24 cellular contexts compared by ENCODE assay signal in the genomic region with DNA sequence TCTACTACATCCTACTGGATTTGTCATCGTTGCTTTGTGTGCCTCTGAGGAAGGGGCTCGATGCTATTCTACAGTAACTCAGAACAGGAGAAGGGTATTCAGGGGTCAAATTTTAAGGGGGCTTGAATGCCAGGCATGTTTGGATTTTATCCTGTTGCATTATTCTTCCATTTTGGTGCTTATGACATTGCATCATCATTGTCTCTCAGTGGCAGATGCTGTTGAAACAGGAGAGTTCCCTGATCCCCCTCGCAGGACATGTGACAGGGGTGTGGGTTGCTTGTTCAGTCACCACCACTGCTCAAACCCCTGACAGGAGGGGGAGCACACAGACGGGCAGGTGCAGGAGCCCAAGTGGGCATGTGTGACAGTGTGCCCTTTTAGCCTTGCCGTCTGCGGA.
"Had no signal": no experiment of that assay in that cellular context is flagged by ENCODE, and none has a peak within 500 bp of the region (broad histone marks: within the 10 kb centered on the region; RNA-seq: fewer than 3 reads in every experiment).

No MANE protein-coding gene starts in this region.

- H3K36me3 ChIP-seq: heart left ventricle, spleen, tibial nerve, upper lobe of right lung, vagina had no signal

- DNase-seq: dorsolateral prefrontal cortex; effector CD8-positive, alpha-beta T cell; heart left ventricle; hippocampal formation; left colon; left ventricle myocardium superior; mesenchymal stem cell; midbrain; psoas muscle; retina; spleen; stimulated activated CD4-positive, alpha-beta T cell treated with anti-CD3 and anti-CD28 coated beads, Interleukin-15, amount 100 ng/mL, for 24 hours; stimulated activated CD4-positive, alpha-beta T cell treated with anti-CD3 and anti-CD28 coated beads, Interleukin-1b, Interleukin-23, amount 100 ng/mL, for 48 hours; stimulated activated CD4-positive, alpha-beta T cell treated with anti-CD3 and anti-CD28 coated beads, Interleukin-4, amount 100 ng/mL, for 24 hours; stimulated activated naive B cell treated with anti-CD40 and anti-IgM and Interleukin-4, amounts not matched to agents 10 μg/mL and 1 μg/mL and 100 μg/mL, for 72 hours; stimulated activated naive CD8-positive, alpha-beta T cell treated with anti-CD3 and anti-CD28 coated beads, Interleukin-15, amount 100 ng/mL, for 72 hours; testis; upper lobe of right lung had no signal

- H2AFZ ChIP-seq: parathyroid adenoma had no signal

- H3K79me2 ChIP-seq: parathyroid adenoma had no signal

- ATAC-seq: heart left ventricle; left colon; left ventricle myocardium superior; natural killer cell treated with Interleukin-12 subunit alpha and Interleukin-12 subunit beta and Interleukin-15 and Interleukin-18, amount 100 ng/mL, for 72 hours; psoas muscle; sciatic nerve; stimulated activated naive B cell treated with anti-CD40 and anti-IgM and Interleukin-4, amounts not matched to agents 10 μg/mL and 1 μg/mL and 100 μg/mL, for 72 hours; stimulated activated naive CD8-positive, alpha-beta T cell treated with anti-CD3 and anti-CD28 coated beads, Interleukin-15, amount 100 ng/mL, for 72 hours; upper lobe of right lung had no signal

- H3K27ac Mint-ChIP-seq: natural killer cell treated with Interleukin-12 subunit alpha and Interleukin-12 subunit beta and Interleukin-15 and Interleukin-18, amount 100 ng/mL, for 72 hours; stimulated activated naive B cell treated with anti-CD40 and anti-IgM and Interleukin-4, amounts not matched to agents 10 μg/mL and 1 μg/mL and 100 μg/mL, for 72 hours; stimulated activated naive CD8-positive, alpha-beta T cell treated with anti-CD3 and anti-CD28 coated beads, Interleukin-15, amount 100 ng/mL, for 72 hours had no signal

- H3K4me1 Mint-ChIP-seq: stimulated activated naive B cell treated with anti-CD40 and anti-IgM and Interleukin-4, amounts not matched to agents 10 μg/mL and 1 μg/mL and 100 μg/mL, for 72 hours; stimulated activated naive CD8-positive, alpha-beta T cell treated with anti-CD3 and anti-CD28 coated beads, Interleukin-15, amount 100 ng/mL, for 72 hours had no signal

- H3K9ac ChIP-seq: parathyroid adenoma had no signal

- H3K36me3 Mint-ChIP-seq: natural killer cell treated with Interleukin-12 subunit alpha and Interleukin-12 subunit beta and Interleukin-15 and Interleukin-18, amount 100 ng/mL, for 72 hours; stimulated activated naive B cell treated with anti-CD40 and anti-IgM and Interleukin-4, amounts not matched to agents 10 μg/mL and 1 μg/mL and 100 μg/mL, for 72 hours had no signal

- H3K4me3 ChIP-seq: dorsolateral prefrontal cortex, heart left ventricle, lung, psoas muscle, spleen, testis, tibial nerve, upper lobe of right lung, vagina had no signal

- H3K27ac ChIP-seq: heart left ventricle, parathyroid adenoma, psoas muscle, spleen, testis, tibial nerve, upper lobe of right lung, vagina had no signal

- H3K9me3 ChIP-seq: heart left ventricle, psoas muscle, spleen, testis, tibial nerve, upper lobe of right lung, vagina had no signal

- H3K27me3 ChIP-seq: dorsolateral prefrontal cortex, heart left ventricle, testis, tibial nerve, upper lobe of right lung, vagina had no signal

- H3K4me1 ChIP-seq: heart left ventricle, parathyroid adenoma, psoas muscle, spleen, upper lobe of right lung, vagina had no signal

- H3K4me3 Mint-ChIP-seq: natural killer cell treated with Interleukin-12 subunit alpha and Interleukin-12 subunit beta and Interleukin-15 and Interleukin-18, amount 100 ng/mL, for 72 hours; stimulated activated naive B cell treated with anti-CD40 and anti-IgM and Interleukin-4, amounts not matched to agents 10 μg/mL and 1 μg/mL and 100 μg/mL, for 72 hours; stimulated activated naive CD8-positive, alpha-beta T cell treated with anti-CD3 and anti-CD28 coated beads, Interleukin-15, amount 100 ng/mL, for 72 hours had no signal

- H3K9me3 Mint-ChIP-seq: natural killer cell treated with Interleukin-12 subunit alpha and Interleukin-12 subunit beta and Interleukin-15 and Interleukin-18, amount 100 ng/mL, for 72 hours; stimulated activated naive CD8-positive, alpha-beta T cell treated with anti-CD3 and anti-CD28 coated beads, Interleukin-15, amount 100 ng/mL, for 72 hours had no signal
